In the genomic region with DNA sequence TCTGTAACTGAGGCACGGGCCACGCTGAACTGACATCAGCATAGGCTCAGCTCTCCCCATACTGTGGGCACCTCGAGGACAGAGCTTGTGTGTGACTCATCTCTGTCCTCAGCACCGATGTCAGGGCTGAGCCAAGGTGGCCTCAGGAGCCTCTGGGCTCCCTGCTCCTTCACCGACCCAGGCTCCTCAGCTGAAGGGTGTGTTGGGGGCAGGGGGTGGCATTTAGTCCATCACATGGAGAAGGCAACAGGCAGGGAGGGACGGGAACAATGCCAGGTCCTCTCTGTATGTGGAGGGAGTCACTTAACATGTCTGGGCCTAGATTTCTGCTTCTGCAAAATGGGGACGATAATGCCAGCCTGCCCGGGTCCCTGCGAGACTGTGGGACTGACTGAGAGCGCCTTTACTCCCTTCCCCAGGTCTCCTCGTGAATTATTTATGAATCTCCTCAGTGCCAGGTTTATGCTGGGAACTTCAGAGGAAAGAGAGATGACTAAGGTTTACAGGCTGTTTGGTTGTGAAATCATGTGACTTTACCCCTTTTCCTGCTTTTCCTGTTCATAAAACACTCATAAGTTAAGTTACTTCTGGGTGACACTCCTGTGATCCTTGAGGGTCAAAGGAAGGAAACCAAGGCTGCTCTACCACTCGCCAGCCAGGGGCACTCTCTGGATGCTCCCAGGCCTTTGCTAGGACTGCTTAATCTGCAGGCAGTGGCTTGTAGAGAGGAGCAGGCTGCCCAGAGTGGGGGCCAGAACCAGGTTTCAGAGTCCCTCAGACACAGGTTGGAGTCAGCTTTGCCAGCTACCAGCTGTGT, we compare ENCODE assay signal across 1 cellular context.
TF ChIP-seq lines count a peak whose summit lies in the region.

No MANE protein-coding gene starts in this region.

TF ChIP-seq in H1, 55 proteins besides CTCF, POLR2A, EP300 and RAD21:
- TF ChIP-seq CHD2 (IDR thresholded peaks at IDR 0.05; ENCODE audit: low read length) (no peak), BACH1 (IDR thresholded peaks at IDR 0.05; ENCODE audit: low read length) (no peak), JUN (IDR thresholded peaks at IDR 0.05; ENCODE audit: low read depth, low read length) (no peak), CHD1 (IDR thresholded peaks at IDR 0.05; ENCODE audit: low read depth, low read length) (no peak), ASH2L (IDR thresholded peaks at IDR 0.05; ENCODE audit: low read length) (no peak), KDM4A (IDR thresholded peaks at IDR 0.05; ENCODE audit: low read depth, low read length, severe bottlenecking) (no peak)
